ENCODE assay signal across 21 cellular contexts in the genomic region with DNA sequence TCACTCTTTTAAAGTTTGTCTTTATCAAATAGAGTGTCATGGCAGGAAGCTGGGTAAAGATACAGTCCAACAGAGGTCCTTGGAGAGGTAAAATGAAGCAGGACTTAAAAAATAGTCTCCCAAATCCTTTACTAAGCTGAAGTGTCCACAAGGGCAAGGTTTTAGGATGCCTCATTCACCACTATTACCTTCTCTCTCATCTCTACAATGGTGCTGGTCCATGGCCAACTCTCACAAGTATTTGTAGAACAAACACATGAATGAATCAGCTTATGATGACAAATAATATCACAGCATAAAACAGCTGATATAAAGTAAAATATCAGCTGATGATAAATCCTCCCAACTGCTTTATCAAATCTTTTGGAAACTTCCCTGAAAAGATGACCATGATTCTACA.
DNase-seq lines count a peak whose midpoint lies in the region; ATAC-seq and TF ChIP-seq lines count a peak whose summit lies in the region.
"Had no signal": no experiment of that assay in that cellular context is flagged by ENCODE, and none has a peak within 500 bp of the region (broad histone marks: within the 10 kb centered on the region; RNA-seq: fewer than 3 reads in every experiment).

No MANE protein-coding gene starts in this region.

- intact Hi-C loops in head of caudate nucleus (cut with DNase I) = no loop called here
- intact Hi-C loops in esophagus muscularis mucosa (cut with DNase I) = no loop called here

- TF ChIP-seq EP300 in esophagus muscularis mucosa (IDR thresholded peaks at IDR 0.05) = no peak

- H3K27ac ChIP-seq in RWPE2 (ENCODE audit: poor library complexity, severe bottlenecking) (no peak overlapping the region), esophagus muscularis mucosa (replicated peaks in 1 of 4) (no peak overlapping the region)
- H3K27ac ChIP-seq: 22Rv1, C4-2B, KMS-11, PC-9, SJSA1 had no signal

- peak; percentile 27 for DNase-seq in DMS53 (lab: John Stamatoyannopoulos, UW)
- DNase-seq in DMS53 treated with DMSO at 0.1 percent for 48 hours (lab: John Stamatoyannopoulos, UW; ENCODE audit: unreplicated experiment) = no peak
- DNase-seq in RWPE2 (ENCODE audit: low spot score) = no peak
- peak; percentile 13 for DNase-seq in choroid plexus epithelial cell (ENCODE audit: low read depth)
- peak; percentile 32 for DNase-seq in kidney tubule cell (ENCODE audit: low spot score)
- DNase-seq in foreskin melanocyte = no peak
- no peak for DNase-seq in head of caudate nucleus
- no peak for DNase-seq in esophagus muscularis mucosa (ENCODE audit: extremely low spot score)
- DNase-seq: AML-193, DND-41, H9, NCI-H1048, NCI-H1436, NCI-H1930, NCI-H2171, NCI-H774, PC-9 had no signal

- no peak overlapping the region for H3K4me3 ChIP-seq in RWPE2 (ENCODE audit: severe bottlenecking)
- no peak overlapping the region for H3K4me3 ChIP-seq in choroid plexus epithelial cell (ENCODE audit: low read depth, low read length)
- no peak overlapping the region for H3K4me3 ChIP-seq in esophagus muscularis mucosa
- H3K4me3 ChIP-seq: PC-9, SJSA1 had no signal

- TF ChIP-seq POLR2A in esophagus muscularis mucosa (IDR thresholded peaks at IDR 0.05; ENCODE audit: low read depth) = no peak

- H3K36me3 ChIP-seq in RWPE2 (ENCODE audit: low read depth) (no peaks in the 10 kb centered on the region), esophagus muscularis mucosa (no peaks in the 10 kb centered on the region)
- H3K36me3 ChIP-seq: SJSA1 had no signal

- ATAC-seq in RWPE2 (ENCODE audit: low read depth) = peak; percentile 46; the same call in 1 of the 3 replicates

- no peaks in the 10 kb centered on the region for H3K27me3 ChIP-seq in RWPE2 (ENCODE audit: insufficient read depth, poor library complexity, severe bottlenecking)
- H3K27me3 ChIP-seq in esophagus muscularis mucosa = no peaks in the 10 kb centered on the region
- H3K27me3 ChIP-seq: SJSA1 had no signal

- TF ChIP-seq CTCF in RWPE2 (IDR thresholded peaks at IDR 0.05; ENCODE audit: poor library complexity, severe bottlenecking) (no peak), choroid plexus epithelial cell (conservative IDR thresholded peaks at IDR 0.05; ENCODE audit: low read depth, low read length) (no peak), esophagus muscularis mucosa (IDR thresholded peaks at IDR 0.05) (no peak)

- H3K9me3 ChIP-seq in RWPE2 (ENCODE audit: severe bottlenecking) (no peaks in the 10 kb centered on the region), esophagus muscularis mucosa (no peaks in the 10 kb centered on the region)
- H3K9me3 ChIP-seq: SJSA1 had no signal

- H3K4me1 ChIP-seq in RWPE2 (ENCODE audit: insufficient read depth, poor library complexity, severe bottlenecking) (peaks cover 8% of the 10 kb centered on the region), esophagus muscularis mucosa (peaks cover 19 to 23% (median 21%) of the 10 kb centered on the region in 4 donors)

Comparison
In these comparisons a context has a peak if more than half of its experiments do, and no peak if none do; other contexts are left out.
1. DNase-seq: peak in DMS53 (single experiment), choroid plexus epithelial cell (single experiment) and kidney tubule cell (single experiment); none in DMS53 treated with DMSO at 0.1 percent for 48 hours (single experiment), RWPE2 (single experiment), foreskin melanocyte (single experiment), head of caudate nucleus (0 of 42) and esophagus muscularis mucosa (single experiment).